18 cellular contexts compared by ENCODE assay signal in genomic region chr9:90526386-90526785, GRCh38.
DNase-seq lines count a peak whose midpoint lies in the region; ATAC-seq and TF ChIP-seq lines count a peak whose summit lies in the region.
"Had no signal": no experiment of that assay in that cellular context is flagged by ENCODE, and none has a peak within 500 bp of the region (broad histone marks: within the 10 kb centered on the region; RNA-seq: fewer than 3 reads in every experiment).

No MANE protein-coding gene starts in this region.

- no peaks in the 10 kb centered on the region for H3K4me1 ChIP-seq in lower lobe of right lung

- H3K27me3 ChIP-seq in lower lobe of right lung (ENCODE audit: low read depth) = no peaks in the 10 kb centered on the region
- H3K27me3 ChIP-seq: SJCRH30 had no signal

- H3K9me3 ChIP-seq in lower lobe of right lung = no peaks in the 10 kb centered on the region
- H3K9me3 ChIP-seq: SJCRH30 had no signal

- peak; percentile 9 for DNase-seq in DMS53 (lab: John Stamatoyannopoulos, UW)
- DNase-seq in DMS53 treated with DMSO at 0.1 percent for 48 hours (lab: John Stamatoyannopoulos, UW; ENCODE audit: unreplicated experiment) = no peak
- peak; percentile 27 for DNase-seq in NCI-H128 (lab: John Stamatoyannopoulos, UW; ENCODE audit: unreplicated experiment)
- DNase-seq in cerebellar cortex (ENCODE audit: low spot score) = peak; percentile 88
- no peak for DNase-seq in lower lobe of right lung
- DNase-seq in NCI-H2081 treated with DMSO at 0.1 percent for 48 hours (lab: John Stamatoyannopoulos, UW) = no peak
- DNase-seq in lower leg skin (ENCODE audit: low spot score in 2 of 2) = no peak
- DNase-seq in SKM-1 (lab: John Stamatoyannopoulos, UW; ENCODE audit: unreplicated experiment) = no peak
- DNase-seq: AML-193, DMS 273 treated with DMSO at 0.1 percent for 48 hours, EL, GOT3, MM.1S, NCI-H187, NCI-H510A, SJCRH30 had no signal

- TF ChIP-seq CTCF in lower lobe of right lung (IDR thresholded peaks at IDR 0.05) (no peak), lower leg skin (IDR thresholded peaks at IDR 0.05) (no peak)

- TF ChIP-seq POLR2A in lower leg skin (IDR thresholded peaks at IDR 0.05) = no peak

- H3K27ac ChIP-seq in lower lobe of right lung = no peak overlapping the region
- H3K27ac ChIP-seq: 22Rv1, SJCRH30 had no signal

- peak; percentile 48 to 55 for ATAC-seq in lower lobe of right lung
- ATAC-seq: HCT116 had no signal

- H3K4me3 ChIP-seq in lower lobe of right lung (no peak overlapping the region), lower leg skin (ENCODE audit: low read depth, poor library complexity, severe bottlenecking) (no peak overlapping the region)
- H3K4me3 ChIP-seq: SJCRH30 had no signal

- H3K36me3 ChIP-seq in lower lobe of right lung = no peaks in the 10 kb centered on the region
- H3K36me3 ChIP-seq: SJCRH30 had no signal

- intact Hi-C loops in lower lobe of right lung (cut with DNase I) = no loop called here
- intact Hi-C loops in lower leg skin (cut with DNase I; ENCODE audit: low total_unique reads) = no loop called here

Comparison
In these comparisons a context has a peak if more than half of its experiments do, and no peak if none do; other contexts are left out.
1. DNase-seq: peak in DMS53 (single experiment), NCI-H128 (single experiment) and cerebellar cortex (single experiment); none in DMS53 treated with DMSO at 0.1 percent for 48 hours (single experiment), lower lobe of right lung (single experiment), NCI-H2081 treated with DMSO at 0.1 percent for 48 hours (single experiment), lower leg skin (0 of 2) and SKM-1 (single experiment).